Comparison of ENCODE assay signal across 15 cellular contexts in the genomic region with DNA sequence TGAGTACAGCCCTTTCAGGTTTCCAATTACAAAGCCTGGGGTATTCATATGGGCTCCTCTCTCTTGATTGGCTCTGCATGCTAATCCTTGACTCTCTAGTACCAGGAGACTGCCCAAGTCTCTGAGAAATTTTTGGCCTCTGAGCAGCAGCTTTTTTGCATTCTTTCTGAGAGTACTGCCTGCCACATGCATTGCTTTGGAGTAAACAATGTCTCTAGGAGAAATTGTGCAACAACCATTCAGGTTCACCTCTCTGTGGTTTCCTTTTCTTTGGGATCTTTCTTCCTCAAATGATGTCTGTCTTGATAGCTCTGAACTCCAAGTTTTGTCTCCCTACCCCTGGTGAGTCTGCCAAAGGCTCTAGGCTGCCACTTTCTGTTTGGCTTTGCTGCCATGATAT.
A peak's percentile ranks its signal among the peaks of the same experiment; 100 is the strongest.
DNase-seq lines count a peak whose midpoint lies in the region; ATAC-seq and TF ChIP-seq lines count a peak whose summit lies in the region.
"Had no signal": no experiment of that assay in that cellular context is flagged by ENCODE, and none has a peak within 500 bp of the region (broad histone marks: within the 10 kb centered on the region; RNA-seq: fewer than 3 reads in every experiment).

No MANE protein-coding gene starts in this region.

- H3K27ac ChIP-seq in GM23338 (ENCODE audit: low read depth), result no peak overlapping the region
- H3K27ac ChIP-seq: neutrophil, thyroid gland had no signal

- no peaks in the 10 kb centered on the region for H3K36me3 Mint-ChIP-seq in GM23338 (ENCODE audit: low read depth)
- H3K36me3 Mint-ChIP-seq in activated CD8-positive, alpha-beta T cell treated with anti-CD3 and anti-CD28 coated beads, Interleukin-2, amount 10 ng/mL, durations not matched to agents 7 days and 5 days (ENCODE audit: low read depth), result no peaks in the 10 kb centered on the region
- H3K36me3 Mint-ChIP-seq in stimulated activated effector memory CD8-positive, alpha-beta T cell treated with anti-CD3 and anti-CD28 coated beads, Interleukin-12 subunit alpha, Interleukin-12 subunit beta, amount 100 ng/mL, for 72 hours, result no peaks in the 10 kb centered on the region

- no peak overlapping the region for H3K4me3 Mint-ChIP-seq in GM23338
- no peak overlapping the region for H3K4me3 Mint-ChIP-seq in activated CD8-positive, alpha-beta T cell treated with anti-CD3 and anti-CD28 coated beads, Interleukin-2, amount 10 ng/mL, durations not matched to agents 7 days and 5 days
- no peak overlapping the region for H3K4me3 Mint-ChIP-seq in stimulated activated effector memory CD8-positive, alpha-beta T cell treated with anti-CD3 and anti-CD28 coated beads, Interleukin-12 subunit alpha, Interleukin-12 subunit beta, amount 100 ng/mL, for 72 hours
- H3K4me3 Mint-ChIP-seq: activated CD8-positive, alpha-beta T cell treated with anti-CD3 and anti-CD28 coated beads for 36 hours; T-helper 2 cell treated with Interferon-gamma antibody and Interleukin-4, amounts not matched to agents 5 μg/mL and 100 μg/mL, for 36 hours had no signal

- H3K4me2 ChIP-seq in GM23338, result no peak overlapping the region

- no peaks in the 10 kb centered on the region for H3K27me3 Mint-ChIP-seq in GM23338 (ENCODE audit: insufficient read depth, low read depth, poor library complexity)
- H3K27me3 Mint-ChIP-seq in activated CD8-positive, alpha-beta T cell treated with anti-CD3 and anti-CD28 coated beads, Interleukin-2, amount 10 ng/mL, durations not matched to agents 7 days and 5 days (ENCODE audit: low read depth), result peaks cover 1% of the 10 kb centered on the region
- H3K27me3 Mint-ChIP-seq: activated CD8-positive, alpha-beta T cell treated with anti-CD3 and anti-CD28 coated beads for 36 hours had no signal

- no peaks in the 10 kb centered on the region for H3K79me2 ChIP-seq in GM23338 (replicated peaks; ENCODE audit: insufficient read depth)

- H2AFZ ChIP-seq in GM23338, result peak overlapping the region; percentile 48

- H3K4me3 ChIP-seq in GM23338 (no peak overlapping the region), fibroblast of mammary gland (ENCODE audit: control insufficient read depth, low read depth, low read length) (no peak overlapping the region)
- H3K4me3 ChIP-seq: thyroid gland had no signal

- peak; percentile 24 for DNase-seq in GM23338 (ENCODE audit: low spot score)
- DNase-seq in UCSD-AML1 (lab: John Stamatoyannopoulos, UW; ENCODE audit: unreplicated experiment), result peak; percentile 14
- peak; percentile 34 for DNase-seq in fibroblast of mammary gland (ENCODE audit: low read depth)
- DNase-seq in non-pigmented ciliary epithelial cell (ENCODE audit: low read depth), result peak; percentile 14
- DNase-seq in activated CD8-positive, alpha-beta T cell treated with anti-CD3 and anti-CD28 coated beads, Interleukin-2, amount 10 ng/mL, durations not matched to agents 7 days and 5 days, result no peak
- no peak for DNase-seq in mucosa of gallbladder (ENCODE audit: low spot score)
- no peak for DNase-seq in stimulated activated effector memory CD8-positive, alpha-beta T cell treated with anti-CD3 and anti-CD28 coated beads, Interleukin-12 subunit alpha, Interleukin-12 subunit beta, amount 100 ng/mL, for 72 hours (ENCODE audit: low spot score in 2 of 2)
- DNase-seq: activated CD8-positive, alpha-beta T cell treated with anti-CD3 and anti-CD28 coated beads for 36 hours; activated naive CD4-positive, alpha-beta T cell treated with Interleukin-2 at 50 U/mL for 16 hours; GOT3; MV-4-11 had no signal

- peaks cover 24% of the 10 kb centered on the region for H3K4me1 Mint-ChIP-seq in GM23338
- H3K4me1 Mint-ChIP-seq in activated CD8-positive, alpha-beta T cell treated with anti-CD3 and anti-CD28 coated beads, Interleukin-2, amount 10 ng/mL, durations not matched to agents 7 days and 5 days (ENCODE audit: low read depth), result no peaks in the 10 kb centered on the region
- H3K4me1 Mint-ChIP-seq in stimulated activated effector memory CD8-positive, alpha-beta T cell treated with anti-CD3 and anti-CD28 coated beads, Interleukin-12 subunit alpha, Interleukin-12 subunit beta, amount 100 ng/mL, for 72 hours, result no peaks in the 10 kb centered on the region

- no peak overlapping the region for H3K27ac Mint-ChIP-seq in GM23338
- no peak overlapping the region for H3K27ac Mint-ChIP-seq in activated CD8-positive, alpha-beta T cell treated with anti-CD3 and anti-CD28 coated beads, Interleukin-2, amount 10 ng/mL, durations not matched to agents 7 days and 5 days
- no peak overlapping the region for H3K27ac Mint-ChIP-seq in stimulated activated effector memory CD8-positive, alpha-beta T cell treated with anti-CD3 and anti-CD28 coated beads, Interleukin-12 subunit alpha, Interleukin-12 subunit beta, amount 100 ng/mL, for 72 hours
- H3K27ac Mint-ChIP-seq: activated CD8-positive, alpha-beta T cell treated with anti-CD3 and anti-CD28 coated beads for 36 hours; T-helper 2 cell treated with Interferon-gamma antibody and Interleukin-4, amounts not matched to agents 5 μg/mL and 100 μg/mL, for 36 hours had no signal

- POLR2A ChIA-PET in activated CD8-positive, alpha-beta T cell treated with anti-CD3 and anti-CD28 coated beads, Interleukin-2, amount 10 ng/mL, durations not matched to agents 7 days and 5 days (lab: Charles Lee), result no interaction called here

- no peaks in the 10 kb centered on the region for H3K9me3 Mint-ChIP-seq in GM23338
- H3K9me3 Mint-ChIP-seq in activated CD8-positive, alpha-beta T cell treated with anti-CD3 and anti-CD28 coated beads, Interleukin-2, amount 10 ng/mL, durations not matched to agents 7 days and 5 days (ENCODE audit: insufficient read depth), result no peaks in the 10 kb centered on the region
- no peaks in the 10 kb centered on the region for H3K9me3 Mint-ChIP-seq in stimulated activated effector memory CD8-positive, alpha-beta T cell treated with anti-CD3 and anti-CD28 coated beads, Interleukin-12 subunit alpha, Interleukin-12 subunit beta, amount 100 ng/mL, for 72 hours
- H3K9me3 Mint-ChIP-seq: activated CD8-positive, alpha-beta T cell treated with anti-CD3 and anti-CD28 coated beads for 36 hours; T-helper 2 cell treated with Interferon-gamma antibody and Interleukin-4, amounts not matched to agents 5 μg/mL and 100 μg/mL, for 36 hours had no signal

- H4K20me1 ChIP-seq in GM23338 (replicated peaks; ENCODE audit: insufficient read depth), result no peaks in the 10 kb centered on the region

- TF ChIP-seq CTCF in GM23338 (conservative IDR thresholded peaks at IDR 0.05; ENCODE audit: low read depth in 2 of 2) (no peak), fibroblast of mammary gland (conservative IDR thresholded peaks at IDR 0.05; ENCODE audit: control insufficient read depth, insufficient read depth, low read depth, low read length) (no peak)

- H3K9me2 ChIP-seq in GM23338 (ENCODE audit: insufficient read depth), result peaks cover 9% of the 10 kb centered on the region; the same call in 1 of the 2 replicates

- no peaks in the 10 kb centered on the region for H3K36me3 ChIP-seq in GM23338 (ENCODE audit: insufficient read depth)
- H3K36me3 ChIP-seq: neutrophil, thyroid gland had no signal

- H3F3A ChIP-seq in GM23338 (replicated peaks; ENCODE audit: low read depth), result no peaks in the 10 kb centered on the region

- CTCF ChIA-PET in activated CD8-positive, alpha-beta T cell treated with anti-CD3 and anti-CD28 coated beads, Interleukin-2, amount 10 ng/mL, durations not matched to agents 7 days and 5 days (lab: Charles Lee), result no interaction called here

- ATAC-seq in GM23338 (peak; percentile 71), GM18909 (IDR thresholded peaks at IDR 0.05; ENCODE audit: poor library complexity, unreplicated experiment) (no peak)
- ATAC-seq in activated CD8-positive, alpha-beta T cell treated with anti-CD3 and anti-CD28 coated beads, Interleukin-2, amount 10 ng/mL, durations not matched to agents 7 days and 5 days, result no peak
- ATAC-seq in stimulated activated effector memory CD8-positive, alpha-beta T cell treated with anti-CD3 and anti-CD28 coated beads, Interleukin-12 subunit alpha, Interleukin-12 subunit beta, amount 100 ng/mL, for 72 hours, result no peak
- ATAC-seq: activated CD8-positive, alpha-beta T cell treated with anti-CD3 and anti-CD28 coated beads for 36 hours had no signal

- H3K27me3 ChIP-seq in GM23338 (ENCODE audit: insufficient read depth), result no peaks in the 10 kb centered on the region
- H3K27me3 ChIP-seq: neutrophil, thyroid gland had no signal

- peaks cover 16% of the 10 kb centered on the region for H3K4me1 ChIP-seq in GM23338 (ENCODE audit: insufficient read depth)

TF ChIP-seq in GM23338, 12 proteins besides CTCF, POLR2A, EP300 and RAD21 (continues in another document):
- no peak for TF ChIP-seq POLR2AphosphoS5 (IDR thresholded peaks at IDR 0.05; ENCODE audit: low read depth)
- TF ChIP-seq, protein P1, sequence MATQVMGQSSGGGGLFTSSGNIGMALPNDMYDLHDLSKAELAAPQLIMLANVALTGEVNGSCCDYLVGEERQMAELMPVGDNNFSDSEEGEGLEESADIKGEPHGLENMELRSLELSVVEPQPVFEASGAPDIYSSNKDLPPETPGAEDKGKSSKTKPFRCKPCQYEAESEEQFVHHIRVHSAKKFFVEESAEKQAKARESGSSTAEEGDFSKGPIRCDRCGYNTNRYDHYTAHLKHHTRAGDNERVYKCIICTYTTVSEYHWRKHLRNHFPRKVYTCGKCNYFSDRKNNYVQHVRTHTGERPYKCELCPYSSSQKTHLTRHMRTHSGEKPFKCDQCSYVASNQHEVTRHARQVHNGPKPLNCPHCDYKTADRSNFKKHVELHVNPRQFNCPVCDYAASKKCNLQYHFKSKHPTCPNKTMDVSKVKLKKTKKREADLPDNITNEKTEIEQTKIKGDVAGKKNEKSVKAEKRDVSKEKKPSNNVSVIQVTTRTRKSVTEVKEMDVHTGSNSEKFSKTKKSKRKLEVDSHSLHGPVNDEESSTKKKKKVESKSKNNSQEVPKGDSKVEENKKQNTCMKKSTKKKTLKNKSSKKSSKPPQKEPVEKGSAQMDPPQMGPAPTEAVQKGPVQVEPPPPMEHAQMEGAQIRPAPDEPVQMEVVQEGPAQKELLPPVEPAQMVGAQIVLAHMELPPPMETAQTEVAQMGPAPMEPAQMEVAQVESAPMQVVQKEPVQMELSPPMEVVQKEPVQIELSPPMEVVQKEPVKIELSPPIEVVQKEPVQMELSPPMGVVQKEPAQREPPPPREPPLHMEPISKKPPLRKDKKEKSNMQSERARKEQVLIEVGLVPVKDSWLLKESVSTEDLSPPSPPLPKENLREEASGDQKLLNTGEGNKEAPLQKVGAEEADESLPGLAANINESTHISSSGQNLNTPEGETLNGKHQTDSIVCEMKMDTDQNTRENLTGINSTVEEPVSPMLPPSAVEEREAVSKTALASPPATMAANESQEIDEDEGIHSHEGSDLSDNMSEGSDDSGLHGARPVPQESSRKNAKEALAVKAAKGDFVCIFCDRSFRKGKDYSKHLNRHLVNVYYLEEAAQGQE (IDR thresholded peaks at IDR 0.05; ENCODE audit: unreplicated experiment), result no peak
- no peak for TF ChIP-seq JUNB (IDR thresholded peaks at IDR 0.05; ENCODE audit: unreplicated experiment)
- TF ChIP-seq NANOG (IDR thresholded peaks at IDR 0.05; ENCODE audit: borderline replicate concordance), result no peak

Comparison
In these comparisons a context has a peak if more than half of its experiments do, and no peak if none do; other contexts are left out.
1. DNase-seq: peak in GM23338 (single experiment), UCSD-AML1 (single experiment), fibroblast of mammary gland (single experiment) and non-pigmented ciliary epithelial cell (single experiment); none in activated CD8-positive, alpha-beta T cell treated with anti-CD3 and anti-CD28 coated beads, Interleukin-2, amount 10 ng/mL, durations not matched to agents 7 days and 5 days (single experiment), mucosa of gallbladder (single experiment) and stimulated activated effector memory CD8-positive, alpha-beta T cell treated with anti-CD3 and anti-CD28 coated beads, Interleukin-12 subunit alpha, Interleukin-12 subunit beta, amount 100 ng/mL, for 72 hours (0 of 2).